In genomic region chr7:131400833-131401593, GRCh38 we compare ENCODE assay signal across 13 cellular contexts.
DNase-seq lines count a peak whose midpoint lies in the region; ATAC-seq, FAIRE-seq and TF ChIP-seq lines count a peak whose summit lies in the region.
"Had no signal": no experiment of that assay in that cellular context is flagged by ENCODE, and none has a peak within 500 bp of the region (broad histone marks: within the 10 kb centered on the region; RNA-seq: fewer than 3 reads in every experiment).

No MANE protein-coding gene starts in this region.

- no peak overlapping the region for H2AFZ ChIP-seq in fibroblast of lung (ENCODE audit: low read length)

- TF ChIP-seq POLR2A in A549 (IDR thresholded peaks at IDR 0.05; ENCODE audit: low read length) = no peak

- TF ChIP-seq CTCF in A549 (IDR thresholded peaks at IDR 0.05) (no peak), LNCaP clone FGC (IDR thresholded peaks at IDR 0.05; ENCODE audit: control insufficient read depth, extremely low read depth, insufficient read depth) (0 out of 2 replicates have a peak, but pooled peaks have one; percentile 2), fibroblast of lung (conservative IDR thresholded peaks at IDR 0.05 in 1 of 2, IDR thresholded peaks at IDR 0.05 in 1 of 2; ENCODE audit: low read depth in 1 of 2, low read length in 2 of 2) (no peak)

- H3K9ac ChIP-seq in fibroblast of lung (ENCODE audit: insufficient read depth, low read length) = no peak overlapping the region
- H3K9ac ChIP-seq: BLaER1 treated with 17β-estradiol and CSF1 and Interleukin-3, amounts not matched to agents 10 nM and 100 nM; SK-N-SH had no signal

- no peaks in the 10 kb centered on the region for H4K20me1 ChIP-seq in fibroblast of lung (ENCODE audit: control insufficient read depth, extremely low read depth, insufficient read depth, low read length)

- POLR2A ChIA-PET in A549 (lab: Yijun Ruan, JAX) = no interaction called here

- H3K27ac ChIP-seq in A549 (peak overlapping the region in 1 of 2 experiments; percentile 34; a peak in 1 of 6 replicates), fibroblast of lung (ENCODE audit: insufficient read depth, low read length) (no peak overlapping the region), aorta (ENCODE audit: low read depth in 1 of 2, low read length in 2 of 2) (no peak overlapping the region)
- H3K27ac ChIP-seq: BLaER1 treated with 17β-estradiol and CSF1 and Interleukin-3, amounts not matched to agents 10 nM and 100 nM had no signal

- peaks cover 13% of the 10 kb centered on the region; the same call in 2 of the 3 replicates for H3K9me3 ChIP-seq in A549
- no peaks in the 10 kb centered on the region for H3K9me3 ChIP-seq in fibroblast of lung (ENCODE audit: control insufficient read depth, insufficient read depth, low read depth, low read length)
- no peaks in the 10 kb centered on the region for H3K9me3 ChIP-seq in aorta (ENCODE audit: control insufficient read depth, low read length)

- no peak for TF ChIP-seq EP300 in A549 (IDR thresholded peaks at IDR 0.05)

- no peaks in the 10 kb centered on the region for H3K79me2 ChIP-seq in fibroblast of lung (ENCODE audit: control insufficient read depth, insufficient read depth, low read length)

- H3K4me3 ChIP-seq in A549 (no peak overlapping the region), LNCaP clone FGC (ENCODE audit: low read depth, low read length) (no peak overlapping the region), fibroblast of lung (replicated peaks in 1 of 4; ENCODE audit: control extremely low read depth in 1 of 4, insufficient read depth in 1 of 4, low read depth in 3 of 4, low read length in 4 of 4) (no peak overlapping the region), aorta (ENCODE audit: low read length in 2 of 2) (no peak overlapping the region)
- H3K4me3 ChIP-seq: BLaER1 treated with 17β-estradiol and CSF1 and Interleukin-3, amounts not matched to agents 10 nM and 100 nM; smooth muscle cell had no signal

- peaks cover 17% of the 10 kb centered on the region; the same call in 2 of the 3 replicates for H3K4me1 ChIP-seq in A549
- no peaks in the 10 kb centered on the region for H3K4me1 ChIP-seq in fibroblast of lung (ENCODE audit: control insufficient read depth, extremely low read depth, insufficient read depth, low read length)
- no peaks in the 10 kb centered on the region for H3K4me1 ChIP-seq in aorta (ENCODE audit: control insufficient read depth in 1 of 2, insufficient read depth in 2 of 2, low read length in 2 of 2)

- peaks cover 4% of the 10 kb centered on the region for H3K36me3 ChIP-seq in fibroblast of lung (ENCODE audit: control insufficient read depth, insufficient read depth, low read length)
- H3K36me3 ChIP-seq in aorta (ENCODE audit: control insufficient read depth in 1 of 2, insufficient read depth in 2 of 2, low read length in 1 of 2) = no peaks in the 10 kb centered on the region

- H3K4me2 ChIP-seq in A549 = peak overlapping the region; percentile 24; the same call in 1 of the 3 replicates
- no peak overlapping the region for H3K4me2 ChIP-seq in fibroblast of lung (ENCODE audit: extremely low read depth, insufficient read depth, low read length)
- H3K4me2 ChIP-seq: SK-N-SH, smooth muscle cell had no signal

- CTCF ChIA-PET in A549 (lab: Yijun Ruan, JAX) = interaction anchor here (0.7 kb wide), 1 partner anchor 11 kb away, joined by 3 read pairs; no protein-coding TSS in a partner anchor

- ATAC-seq in A549 (peak in 1 of 2 experiments; percentile 51; a peak in 3 of 6 replicates), aorta (ENCODE audit: low FRiP score) (no peak)
- ATAC-seq: activated CD4-positive, alpha-beta T cell treated with anti-CD3 and anti-CD28 coated beads for 36 hours had no signal

- DNase-seq in A549 (ENCODE audit: low read depth in 1 of 2, low spot score in 1 of 2) (peak in 1 of 2 experiments; percentile 19), LNCaP clone FGC (ENCODE audit: low read depth) (peak; percentile 90), fibroblast of lung (ENCODE audit: low read depth in 2 of 2) (peak; percentile 8 to 74), midbrain (lab: John Stamatoyannopoulos, UW) (peak; percentile 59), iPS-NIHi11 (ENCODE audit: low spot score) (no peak), aorta (no peak)
- DNase-seq in activated CD4-positive, alpha-beta T cell treated with anti-CD3 and anti-CD28 coated beads, Interleukin-2, amount 50 U/mL, for 4 hours = no peak
- DNase-seq in activated T-cell treated with anti-CD3 and anti-CD28 coated beads, Interleukin-2, amount 50 U/mL, for 48 hours = no peak
- DNase-seq: activated CD4-positive, alpha-beta T cell treated with anti-CD3 and anti-CD28 coated beads for 36 hours; NCI-H2227 treated with DMSO at 0.1 percent for 48 hours; SK-N-SH had no signal

- FAIRE-seq in A549 (lab: Jason Lieb, UNC) = no peak

- no peaks in the 10 kb centered on the region for H3K27me3 ChIP-seq in fibroblast of lung (ENCODE audit: control insufficient read depth, insufficient read depth, low read length)
- H3K27me3 ChIP-seq in aorta (ENCODE audit: control insufficient read depth in 1 of 2, insufficient read depth in 2 of 2, low read length in 1 of 2) = no peaks in the 10 kb centered on the region
- H3K27me3 ChIP-seq: BLaER1 treated with 17β-estradiol and CSF1 and Interleukin-3, amounts not matched to agents 10 nM and 100 nM had no signal

- intact Hi-C loops in aorta (cut with DNase I) = loop anchor here in 1 of 2 donors (10.0 kb wide), 1 partner anchor 76 kb away; the partner anchor contains the start of gene MKLN1

- no peak for TF ChIP-seq RAD21 in A549 (conservative IDR thresholded peaks at IDR 0.05 in 1 of 2, IDR thresholded peaks at IDR 0.05 in 1 of 2)

TF ChIP-seq in A549, 52 proteins besides CTCF, POLR2A, EP300 and RAD21:
- TF ChIP-seq CEBPB (IDR thresholded peaks at IDR 0.05) (no peak), POLR2AphosphoS2 (conservative IDR thresholded peaks at IDR 0.05; ENCODE audit: low read length) (no peak), PHF8 (IDR thresholded peaks at IDR 0.05; ENCODE audit: borderline replicate concordance, low read depth) (no peak), EHMT2 (IDR thresholded peaks at IDR 0.05; ENCODE audit: low read depth) (no peak), FOSB (CRISPR knock-in tag; IDR thresholded peaks at IDR 0.05) (no peak), CBX2 (IDR thresholded peaks at IDR 0.05; ENCODE audit: borderline replicate concordance, low read depth) (no peak), MAFK (IDR thresholded peaks at IDR 0.05; ENCODE audit: partially characterized antibody) (no peak), KDM5A (IDR thresholded peaks at IDR 0.05) (no peak), NFE2L2 (conservative IDR thresholded peaks at IDR 0.05; ENCODE audit: low read length) (no peak)

Comparison
In these comparisons a context has a peak if more than half of its experiments do, and no peak if none do; other contexts are left out.
1. DNase-seq: peak in LNCaP clone FGC (single experiment), fibroblast of lung (2 of 2) and midbrain (single experiment); none in activated CD4-positive, alpha-beta T cell treated with anti-CD3 and anti-CD28 coated beads, Interleukin-2, amount 50 U/mL, for 4 hours (0 of 2), iPS-NIHi11 (single experiment), activated T-cell treated with anti-CD3 and anti-CD28 coated beads, Interleukin-2, amount 50 U/mL, for 48 hours (0 of 2) and aorta (0 of 2).